1 cellular context compared by ENCODE assay signal in genomic region chr4:156137971-156138581, GRCh38.
TF ChIP-seq lines count a peak whose summit lies in the region.

No MANE protein-coding gene starts in this region.

TF ChIP-seq in H1, 55 proteins besides CTCF, POLR2A, EP300 and RAD21 (continued from another document):
- TF ChIP-seq HDAC2 (IDR thresholded peaks at IDR 0.05; ENCODE audit: borderline replicate concordance in 1 of 2, low read depth in 2 of 2, low read length in 2 of 2) (no peak), TEAD4 (IDR thresholded peaks at IDR 0.05; ENCODE audit: low read depth, low read length) (no peak), SRF (IDR thresholded peaks at IDR 0.05; ENCODE audit: low read depth, low read length) (no peak), CHD2 (IDR thresholded peaks at IDR 0.05; ENCODE audit: low read length) (no peak), ASH2L (IDR thresholded peaks at IDR 0.05; ENCODE audit: low read length) (no peak), YY1 (IDR thresholded peaks at IDR 0.05; ENCODE audit: low read depth, low read length) (no peak), PHF8 (conservative IDR thresholded peaks at IDR 0.05; ENCODE audit: low read depth, low read length) (no peak)
